8 cellular contexts compared by ENCODE assay signal in genomic region chr3:126982125-126982521, GRCh38. TPM values are rescaled to one million over a fixed set of nuclear protein-coding genes. Genes with fewer than 3 reads are reported as not detected.
DNase-seq lines count a peak whose midpoint lies in the region; ATAC-seq and TF ChIP-seq lines count a peak whose summit lies in the region.

No MANE protein-coding gene starts in this region.

- in situ Hi-C loops in KBM-7 (cut with MboI; ENCODE audit: low pct_unique_long_range_greater_than_20kb, low sequenced_read_pairs), result no loop called here

- H3K27ac ChIP-seq in DND-41 (ENCODE audit: low read length), result peak overlapping the region; percentile 58
- H3K27ac ChIP-seq in smooth muscle cell (ENCODE audit: low read depth), result no peak overlapping the region

- H4K20me1 ChIP-seq in DND-41 (ENCODE audit: insufficient read depth, low read length), result peaks cover 35% of the 10 kb centered on the region
- peaks cover 35% of the 10 kb centered on the region for H4K20me1 ChIP-seq in smooth muscle cell (ENCODE audit: low read depth)

- H3K9me3 ChIP-seq in DND-41 (ENCODE audit: insufficient read depth, low read length, severe bottlenecking) (no peaks in the 10 kb centered on the region), smooth muscle cell (replicated peaks; ENCODE audit: low read depth) (no peaks in the 10 kb centered on the region)

- no peak for DNase-seq in DND-41
- peak; percentile 50 for DNase-seq in KBM-7
- peak; percentile 48 for DNase-seq in activated T-cell treated with anti-CD3 and anti-CD28 coated beads for 48 hours (ENCODE audit: low read depth)
- DNase-seq in Right ventricle myocardium superior, result no peak
- DNase-seq in smooth muscle cell (lab: John Stamatoyannopoulos, UW; ENCODE audit: unreplicated experiment), result no peak
- DNase-seq in NCI-H1105 treated with DMSO at 0.1 percent for 48 hours (lab: John Stamatoyannopoulos, UW), result no peak
- no peak for DNase-seq in COR-L47 (lab: John Stamatoyannopoulos, UW)

- peak overlapping the region; percentile 96 for H2AFZ ChIP-seq in DND-41 (ENCODE audit: low read depth, low read length)
- peak overlapping the region; percentile 85 for H2AFZ ChIP-seq in smooth muscle cell (ENCODE audit: low read depth)

- H3K4me2 ChIP-seq in DND-41 (ENCODE audit: insufficient read depth, low read length), result peak overlapping the region; percentile 96
- peak overlapping the region; percentile 87 for H3K4me2 ChIP-seq in smooth muscle cell

- 15% methylated on average over 13 of the region's 13 CpGs for WGBS in smooth muscle cell (ENCODE audit: low lambda C conversion rate)

- H3K36me3 ChIP-seq in DND-41 (ENCODE audit: insufficient read depth, low read length) (no peaks in the 10 kb centered on the region), smooth muscle cell (ENCODE audit: low read depth) (no peaks in the 10 kb centered on the region)

- H3K27me3 ChIP-seq in DND-41 (ENCODE audit: insufficient read depth, low read length, poor library complexity) (peaks cover 7% of the 10 kb centered on the region), smooth muscle cell (ENCODE audit: low read depth) (no peaks in the 10 kb centered on the region)

- no peaks in the 10 kb centered on the region for H3F3A ChIP-seq in smooth muscle cell (ENCODE audit: low read depth)

- peaks cover 29% of the 10 kb centered on the region for H3K4me1 ChIP-seq in DND-41 (ENCODE audit: insufficient read depth, low read length)
- peaks cover 17% of the 10 kb centered on the region for H3K4me1 ChIP-seq in smooth muscle cell (ENCODE audit: low read depth)

- H3K9ac ChIP-seq in DND-41 (ENCODE audit: low read depth, low read length) (peak overlapping the region; percentile 60), smooth muscle cell (ENCODE audit: low read depth) (no peak overlapping the region)

- H3K79me2 ChIP-seq in DND-41 (ENCODE audit: insufficient read depth, low read length) (peaks cover 38% of the 10 kb centered on the region), smooth muscle cell (ENCODE audit: low read depth) (peaks cover 35% of the 10 kb centered on the region)

- TF ChIP-seq CTCF in DND-41 (IDR thresholded peaks at IDR 0.05; ENCODE audit: borderline replicate concordance, extremely low read depth, low read length, poor library complexity, severe bottlenecking) (no peak), smooth muscle cell (IDR thresholded peaks at IDR 0.05; ENCODE audit: borderline replicate concordance, insufficient read depth, poor library complexity, severe bottlenecking) (no peak)

- intact Hi-C loops in Right ventricle myocardium superior (cut with DNase I), result loop anchor here (2.0 to 5.0 kb wide), 2 partner anchors 229 to 300 kb away; no protein-coding TSS in a partner anchor

- ATAC-seq in DND-41 (ENCODE audit: insufficient read depth, low read depth) (peak; percentile 8; the same call in 2 of the 3 replicates), GM21447 (IDR thresholded peaks at IDR 0.05; ENCODE audit: unreplicated experiment) (peak; percentile 48), Right ventricle myocardium superior (ENCODE audit: poor library complexity) (peak; percentile 19)

- H3K4me3 ChIP-seq in DND-41 (ENCODE audit: low read depth in 1 of 2, low read length in 2 of 2), result peak overlapping the region in 1 of 2 experiments; percentile 72; a peak in 3 of 4 replicates
- peak overlapping the region; percentile 56 for H3K4me3 ChIP-seq in smooth muscle cell

RNA-seq across cellular contexts. Expression of gene PLXNA1, which starts 0.8 kb away (rescaled TPM):
- total RNA-seq in Right ventricle myocardium superior (23.2 TPM), smooth muscle cell (50.8 and 57.1 TPM in 2 replicates)
- polyA plus RNA-seq in smooth muscle cell, result 37.9 and 40.7 TPM in 2 replicates

Comparison
In these comparisons a context has a peak if more than half of its experiments do, and no peak if none do; other contexts are left out.
1. DNase-seq: peak in KBM-7 (single experiment) and activated T-cell treated with anti-CD3 and anti-CD28 coated beads for 48 hours (single experiment); none in DND-41 (single experiment), Right ventricle myocardium superior (single experiment), smooth muscle cell (single experiment), NCI-H1105 treated with DMSO at 0.1 percent for 48 hours (single experiment) and COR-L47 (single experiment).
2. Peak in every context shown above with its lines, with median percentiles within 50 percentile points of each other: ATAC-seq.